1 cellular context compared by ENCODE assay signal in the genomic region with DNA sequence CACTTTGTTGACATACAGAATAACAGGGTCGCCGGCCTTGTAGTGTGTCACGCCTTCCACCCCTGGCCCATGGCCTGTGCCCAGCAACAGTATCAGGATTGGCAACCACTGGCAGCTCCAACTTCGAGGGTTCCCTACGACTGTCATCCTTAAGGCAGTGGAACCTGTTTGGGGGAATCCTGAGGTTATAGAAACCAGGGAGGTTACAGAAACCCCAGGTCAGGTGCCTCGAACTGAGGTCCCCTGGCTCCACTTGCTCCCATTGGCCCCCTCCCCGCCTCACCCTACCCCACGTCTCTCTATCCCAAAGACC.
TF ChIP-seq lines count a peak whose summit lies in the region.

No MANE protein-coding gene starts in this region.

TF ChIP-seq in WTC11, 78 proteins besides CTCF, POLR2A, EP300 and RAD21 (continued from another document):
- TF ChIP-seq JAZF1 (CRISPR knock-in tag; IDR thresholded peaks at IDR 0.05): no peak
- no peak for TF ChIP-seq ZNF219 (CRISPR knock-in tag; IDR thresholded peaks at IDR 0.05; ENCODE audit: borderline replicate concordance)
